ENCODE assay signal across 14 cellular contexts in the genomic region with DNA sequence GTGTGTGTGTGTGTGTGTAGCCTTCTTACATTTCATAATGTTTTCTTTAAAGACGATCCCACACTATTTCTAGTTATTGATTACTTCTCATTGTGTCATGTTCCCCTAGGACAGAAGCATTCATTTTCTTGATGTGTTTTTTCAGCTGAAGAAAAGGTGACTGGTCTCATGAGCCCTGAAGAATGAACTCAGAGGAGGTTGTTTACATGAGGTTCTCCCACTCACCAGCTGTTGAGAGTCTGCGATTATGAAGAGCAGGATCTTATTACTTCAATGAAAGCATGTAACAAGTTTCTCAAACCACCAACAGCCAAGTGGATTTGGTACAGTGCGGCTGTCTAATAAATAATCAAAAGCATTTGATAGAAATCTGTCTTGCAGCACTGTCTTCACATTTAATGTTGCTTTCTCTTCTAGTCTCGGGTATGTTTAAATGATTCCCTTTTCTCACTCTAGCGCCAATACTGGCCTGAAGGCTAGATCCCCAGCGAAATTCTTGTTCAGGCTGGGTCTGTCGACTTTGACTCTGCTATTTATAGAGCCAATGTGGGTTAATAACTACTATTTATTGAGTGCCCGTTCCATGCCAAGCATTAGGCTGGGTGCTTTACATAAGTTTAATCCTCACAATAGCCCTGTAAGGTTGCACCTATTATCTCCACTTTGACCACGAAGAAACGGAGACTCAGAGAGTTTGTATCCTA. TPM values are rescaled to one million over a fixed set of nuclear protein-coding genes. Genes with fewer than 3 reads are reported as not detected.
DNase-seq lines count a peak whose midpoint lies in the region; ATAC-seq, FAIRE-seq and TF ChIP-seq lines count a peak whose summit lies in the region.
"Had no signal": no experiment of that assay in that cellular context is flagged by ENCODE, and none has a peak within 500 bp of the region (broad histone marks: within the 10 kb centered on the region; RNA-seq: fewer than 3 reads in every experiment).

No MANE protein-coding gene starts in this region.

- H3K27me3 Mint-ChIP-seq in T-helper 2 cell treated with Interferon-gamma antibody and Interleukin-4, amounts not matched to agents 5 μg/mL and 100 μg/mL, for 36 hours (ENCODE audit: low read depth) = peaks cover 14% of the 10 kb centered on the region
- H3K27me3 Mint-ChIP-seq in HFFc6 (ENCODE audit: insufficient read depth) = no peaks in the 10 kb centered on the region

- TF ChIP-seq RAD21 in liver (IDR thresholded peaks at IDR 0.05) = no peak
- no peak for TF ChIP-seq RAD21 in HepG2 (CRISPR knock-in tag; IDR thresholded peaks at IDR 0.05)

- no TSS peak for BruUV-seq in HepG2 (replicated peaks; lab: Mats Ljungman, UMichigan)

- H3K9me3 ChIP-seq in liver (ENCODE audit: control insufficient read depth in 4 of 4, low read length in 3 of 4) (no peaks in the 10 kb centered on the region), HepG2 (ENCODE audit: low read length) (0 out of 2 replicates have a peak, but pooled peaks cover 7% of the 10 kb centered on the region), body of pancreas (no peaks in the 10 kb centered on the region), right lobe of liver (no peaks in the 10 kb centered on the region)

- TF ChIP-seq CTCF in liver (IDR thresholded peaks at IDR 0.05; ENCODE audit: low read depth, low read length, missing input control) (no peak), HepG2 (CRISPR knock-in tag; IDR thresholded peaks at IDR 0.05) (no peak), body of pancreas (IDR thresholded peaks at IDR 0.05) (no peak), right lobe of liver (IDR thresholded peaks at IDR 0.05) (no peak), HFFc6 (IDR thresholded peaks at IDR 0.05) (no peak)

- H3K36me3 Mint-ChIP-seq in T-helper 2 cell treated with Interferon-gamma antibody and Interleukin-4, amounts not matched to agents 5 μg/mL and 100 μg/mL, for 36 hours (ENCODE audit: low read depth) = no peaks in the 10 kb centered on the region
- H3K36me3 Mint-ChIP-seq in HFFc6 (ENCODE audit: low read depth) = peaks cover 6% of the 10 kb centered on the region
- H3K36me3 Mint-ChIP-seq: neural progenitor cell had no signal

- no peaks in the 10 kb centered on the region for H3K36me3 ChIP-seq in liver (ENCODE audit: control insufficient read depth in 4 of 4, insufficient read depth in 3 of 4, low read depth in 1 of 4, low read length in 3 of 4)
- no peaks in the 10 kb centered on the region for H3K36me3 ChIP-seq in HepG2 (replicated peaks in 1 of 2; ENCODE audit: control insufficient read depth in 1 of 2, insufficient read depth in 2 of 2, low read length in 2 of 2)
- no peaks in the 10 kb centered on the region for H3K36me3 ChIP-seq in body of pancreas (replicated peaks in 1 of 2; ENCODE audit: insufficient read depth in 1 of 2, low read depth in 2 of 2)
- H3K36me3 ChIP-seq in right lobe of liver = no peaks in the 10 kb centered on the region
- H3K36me3 ChIP-seq: neural progenitor cell had no signal

- DNase-seq in HepG2 (ENCODE audit: low spot score) (no peak), body of pancreas (peak in 1 of 4 donors; percentile 30), right lobe of liver (no peak), DMS53 treated with DMSO at 0.1 percent for 48 hours (lab: John Stamatoyannopoulos, UW; ENCODE audit: unreplicated experiment) (no peak), HFFc6 (no peak)
- no peak for DNase-seq in activated naive CD4-positive, alpha-beta T cell treated with anti-CD3 and anti-CD28 coated beads, Interleukin-2, amount 50 U/mL, for 16 hours
- no peak for DNase-seq in T-helper 2 cell treated with Interferon-gamma antibody and Interleukin-4, amounts not matched to agents 5 μg/mL and 100 μg/mL, for 36 hours (ENCODE audit: low spot score)
- DNase-seq: activated naive CD8-positive, alpha-beta T cell treated with anti-CD3 and anti-CD28 coated beads, Interleukin-2, amount 10 ng/mL, durations not matched to agents 7 days and 5 days; left cardiac atrium had no signal

- no peak overlapping the region for H3K4me3 Mint-ChIP-seq in T-helper 2 cell treated with Interferon-gamma antibody and Interleukin-4, amounts not matched to agents 5 μg/mL and 100 μg/mL, for 36 hours
- H3K4me3 Mint-ChIP-seq in HFFc6 = no peak overlapping the region
- H3K4me3 Mint-ChIP-seq: activated naive CD8-positive, alpha-beta T cell treated with anti-CD3 and anti-CD28 coated beads, Interleukin-2, amount 10 ng/mL, durations not matched to agents 7 days and 5 days; neural progenitor cell had no signal

- ATAC-seq in HepG2 (no peak), body of pancreas (peak; percentile 65), right lobe of liver (peak; percentile 69 to 87 (median 78))

- no peaks in the 10 kb centered on the region for H3K79me2 ChIP-seq in HepG2 (ENCODE audit: insufficient read depth, low read length)

- H3K4me1 Mint-ChIP-seq in T-helper 2 cell treated with Interferon-gamma antibody and Interleukin-4, amounts not matched to agents 5 μg/mL and 100 μg/mL, for 36 hours (ENCODE audit: low read depth) = no peaks in the 10 kb centered on the region
- peaks cover 31% of the 10 kb centered on the region for H3K4me1 Mint-ChIP-seq in HFFc6 (ENCODE audit: low read depth)
- H3K4me1 Mint-ChIP-seq: activated naive CD8-positive, alpha-beta T cell treated with anti-CD3 and anti-CD28 coated beads, Interleukin-2, amount 10 ng/mL, durations not matched to agents 7 days and 5 days had no signal

- H3K27ac Mint-ChIP-seq in T-helper 2 cell treated with Interferon-gamma antibody and Interleukin-4, amounts not matched to agents 5 μg/mL and 100 μg/mL, for 36 hours = no peak overlapping the region
- no peak overlapping the region for H3K27ac Mint-ChIP-seq in HFFc6
- H3K27ac Mint-ChIP-seq: activated naive CD8-positive, alpha-beta T cell treated with anti-CD3 and anti-CD28 coated beads, Interleukin-2, amount 10 ng/mL, durations not matched to agents 7 days and 5 days; neural progenitor cell had no signal

- H3K4me2 ChIP-seq in HepG2 (ENCODE audit: low read depth, low read length) = no peak overlapping the region
- H3K4me2 ChIP-seq: neural progenitor cell had no signal

- H2AFZ ChIP-seq in HepG2 (ENCODE audit: low read length) = no peak overlapping the region
- H2AFZ ChIP-seq: neural progenitor cell had no signal

- H3K4me3 ChIP-seq in liver (ENCODE audit: low read depth in 1 of 3, low read length in 3 of 3) (peak overlapping the region in 1 of 3 donors; percentile 4), HepG2 (replicated peaks in 1 of 3; ENCODE audit: insufficient read depth in 1 of 3, low read depth in 2 of 3, low read length in 3 of 3) (no peak overlapping the region), body of pancreas (no peak overlapping the region), right lobe of liver (no peak overlapping the region)
- H3K4me3 ChIP-seq: neural progenitor cell had no signal

- no peaks in the 10 kb centered on the region for H4K20me1 ChIP-seq in HepG2 (ENCODE audit: insufficient read depth, low read length)

- no peak for FAIRE-seq in HepG2 (lab: Jason Lieb, UNC)
- FAIRE-seq: GM12892, H54, TTC549 had no signal

- TF ChIP-seq POLR2A in HepG2 (IDR thresholded peaks at IDR 0.05; ENCODE audit: insufficient read depth in 1 of 2, low read depth in 2 of 2, low read length in 2 of 2) = no peak
- no peak for TF ChIP-seq POLR2A in body of pancreas (IDR thresholded peaks at IDR 0.05)
- TF ChIP-seq POLR2A in right lobe of liver (IDR thresholded peaks at IDR 0.05) = no peak

- 43% methylated on average over 10 of the region's 10 CpGs for WGBS in liver
- 90% methylated on average over 10 of the region's 10 CpGs for WGBS in HepG2 (ENCODE audit: low lambda C conversion rate)
- WGBS in body of pancreas, 2 donors = 19 to 28% methylated on average over 10 of the region's 10 CpGs
- WGBS in right lobe of liver (ENCODE audit: insufficient coverage, low coverage, low lambda C conversion rate, missing lambda C conversion rate) = 28% methylated on average over 10 of the region's 10 CpGs

- H3K27ac ChIP-seq in liver (ENCODE audit: low read depth in 1 of 2, low read length in 2 of 2) (peak overlapping the region; percentile 17 to 63), HepG2 (ENCODE audit: extremely low read length, insufficient read depth, low read length) (no peak overlapping the region), body of pancreas (peak overlapping the region; percentile 27 to 56 (median 41)), right lobe of liver (peak overlapping the region in 2 of 3 donors; percentile 38 to 47)
- H3K27ac ChIP-seq: neural progenitor cell had no signal

- CTCF ChIA-PET in HepG2 (lab: Yijun Ruan, JAX; ENCODE audit: low intra/inter-chr PET ratio, low total read pairs) = no interaction called here

- in situ Hi-C loops in HepG2 (cut with HindIII; ENCODE audit: extremely low pct_ligation_motif_present, low pct_unique_long_range_greater_than_20kb) = no loop called here

- H3K9me3 Mint-ChIP-seq in T-helper 2 cell treated with Interferon-gamma antibody and Interleukin-4, amounts not matched to agents 5 μg/mL and 100 μg/mL, for 36 hours = no peaks in the 10 kb centered on the region
- no peaks in the 10 kb centered on the region for H3K9me3 Mint-ChIP-seq in HFFc6

- TF ChIP-seq EP300 in HepG2 (IDR thresholded peaks at IDR 0.05; ENCODE audit: low read depth in 2 of 2, low read length in 2 of 2) = no peak
- no peak for TF ChIP-seq EP300 in HepG2 (CRISPR knock-in tag; IDR thresholded peaks at IDR 0.05; ENCODE audit: borderline replicate concordance)

- H3K27me3 ChIP-seq in liver (ENCODE audit: control insufficient read depth in 4 of 4, insufficient read depth in 4 of 4, low read length in 3 of 4) (no peaks in the 10 kb centered on the region), HepG2 (ENCODE audit: control insufficient read depth in 1 of 2, insufficient read depth in 2 of 2, low read length in 2 of 2) (no peaks in the 10 kb centered on the region), body of pancreas (no peaks in the 10 kb centered on the region), right lobe of liver (no peaks in the 10 kb centered on the region)
- H3K27me3 ChIP-seq: neural progenitor cell had no signal

- intact Hi-C loops in HepG2 (cut with micrococcal nuclease; ENCODE audit: unreplicated experiment) = no loop called here
- intact Hi-C loops in body of pancreas (cut with DNase I) = no loop called here
- intact Hi-C loops in right lobe of liver (cut with DNase I) = no loop called here

- H3K4me1 ChIP-seq in liver (ENCODE audit: control insufficient read depth in 4 of 4, insufficient read depth in 4 of 4, low read length in 3 of 4) (peaks cover 1 to 37% (median 15%) of the 10 kb centered on the region in 4 donors), HepG2 (ENCODE audit: insufficient read depth, low read length) (peaks cover 27% of the 10 kb centered on the region), body of pancreas (peaks cover 16% of the 10 kb centered on the region), right lobe of liver (peaks cover 0 to 30% (median 5%) of the 10 kb centered on the region in 4 donors)

- H3K9ac ChIP-seq in liver (ENCODE audit: low read depth in 1 of 2, low read length in 2 of 2) (peak overlapping the region in 1 of 2 donors; percentile 34), HepG2 (ENCODE audit: insufficient read depth, low read depth, low read length) (no peak overlapping the region)
- H3K9ac ChIP-seq: neural progenitor cell had no signal

- POLR2A ChIA-PET in HepG2 (lab: Yijun Ruan, JAX) = no interaction called here

RNA-seq across cellular contexts. Expression of a gene that starts 9.5 kb away (rescaled TPM):
- total RNA-seq in liver = 1 to 10 TPM; 2.8 to 3.6 TPM
- polyA plus RNA-seq in liver = 1 to 10 TPM in 1 of 2 donors, under 1 TPM in 1; 0.38 to 1.0 TPM
- 2.8 and 5.1 TPM in 2 replicates for total RNA-seq in HepG2 (2016; rRNA removed; fragmentation: Illumina TruSeq; extraction: Trizol)
- total RNA-seq in HepG2 (2016; cell fraction: cytosol; rRNA removed; fragmentation: Illumina TruSeq; extraction: Trizol; ENCODE audit: low read depth) = 4.7 and 6.0 TPM in 2 replicates
- total RNA-seq in HepG2 (2016; cell fraction: insoluble cytoplasmic fraction; rRNA removed; fragmentation: Illumina TruSeq; extraction: Trizol) = 3.0 and 5.1 TPM in 2 replicates
- total RNA-seq in HepG2 (2016; cell fraction: membrane; rRNA removed; fragmentation: Illumina TruSeq; extraction: Trizol) = 2.3 and 2.5 TPM in 2 replicates
- total RNA-seq in HepG2 (2016; cell fraction: nucleus; rRNA removed; fragmentation: Illumina TruSeq; extraction: Trizol) = 23.8 and 25.5 TPM in 2 replicates
- polyA plus RNA-seq in HepG2 (2011; rRNA removed) = 4.1 and 4.2 TPM in 2 replicates
- 0.66 and 0.76 TPM in 2 replicates for polyA plus RNA-seq in HepG2 (2011; cell fraction: cytosol; rRNA removed)
- 5.8 and 9.2 TPM in 2 replicates for polyA plus RNA-seq in HepG2 (2011; cell fraction: nucleus; rRNA removed)
- 6.1 and 6.9 TPM in 2 replicates for polyA plus RNA-seq in HepG2 (2012)
- polyA plus RNA-seq in HepG2 (2016; cell fraction: cytosol; fragmentation: Illumina TruSeq; extraction: Trizol; ENCODE audit: low read depth) = 0.33 and 0.41 TPM in 2 replicates
- polyA plus RNA-seq in HepG2 (2016; cell fraction: insoluble cytoplasmic fraction; fragmentation: Illumina TruSeq; extraction: Trizol; ENCODE audit: low read depth) = 1.8 and 2.1 TPM in 2 replicates
- polyA plus RNA-seq in HepG2 (2016; cell fraction: membrane; fragmentation: Illumina TruSeq; extraction: Trizol; ENCODE audit: low read depth) = 0.48 and 0.66 TPM in 2 replicates
- 13.2 and 14.2 TPM in 2 replicates for polyA plus RNA-seq in HepG2 (2016; cell fraction: nucleus; fragmentation: Illumina TruSeq; extraction: Trizol; ENCODE audit: insufficient read depth, low read depth)
- polyA minus RNA-seq in HepG2 (2011; rRNA and poly(A)+ RNA removed; ENCODE audit: low replicate concordance) = 1.7 and 3.3 TPM in 2 replicates
- polyA minus RNA-seq in HepG2 (2011; cell fraction: cytosol; rRNA and poly(A)+ RNA removed) = 1.8 and 2.5 TPM in 2 replicates
- 89.1 and 107 TPM in 2 replicates for polyA minus RNA-seq in HepG2 (2011; cell fraction: nucleus; rRNA and poly(A)+ RNA removed)
- total RNA-seq in body of pancreas = 1 to 10 TPM in 1 of 2 donors, under 1 TPM in 1; 0.66 to 6.0 TPM
- total RNA-seq in right lobe of liver = 1 to 10 TPM in 5 of 6 experiments, under 1 TPM in 1; 0.46 to 2.0 (median 1.3) TPM
- 1 to 10 TPM; 1.6 to 3.0 (median 2.4) TPM for total RNA-seq in HFFc6 (2021; fragmentation: NEBNext Ultra II Directional; extraction: Animal tissue kit (Norgen Biotek cat#: 25700))
